Comparison of ENCODE assay signal across 9 cellular contexts in the genomic region with DNA sequence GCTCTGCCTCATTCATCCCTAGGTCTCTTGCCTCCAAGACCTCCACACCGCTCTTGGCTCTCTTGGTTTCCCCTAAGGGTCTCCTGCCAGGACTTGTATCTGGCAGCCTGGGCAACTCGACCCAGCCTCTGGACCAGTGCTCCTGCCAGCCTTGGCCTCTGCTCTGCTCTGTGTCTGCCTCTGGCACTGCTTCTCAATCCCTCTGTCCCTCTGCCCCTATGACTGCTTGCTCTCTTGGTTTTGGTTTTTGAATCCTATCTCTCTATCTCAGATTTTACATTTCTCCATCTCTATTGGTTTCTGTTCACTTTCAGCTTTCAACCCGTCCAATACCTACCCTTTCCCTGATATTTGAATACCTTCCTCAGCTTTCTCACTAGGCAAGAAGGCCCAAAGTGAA. TPM values are rescaled to one million over a fixed set of nuclear protein-coding genes. Genes with fewer than 3 reads are reported as not detected.
DNase-seq lines count a peak whose midpoint lies in the region; ATAC-seq and TF ChIP-seq lines count a peak whose summit lies in the region.
"Had no signal": no experiment of that assay in that cellular context is flagged by ENCODE, and none has a peak within 500 bp of the region (broad histone marks: within the 10 kb centered on the region; RNA-seq: fewer than 3 reads in every experiment).

No MANE protein-coding gene starts in this region.

- no peaks in the 10 kb centered on the region for H3K9me3 ChIP-seq in MM.1S (replicated peaks; ENCODE audit: insufficient read depth, low read length)
- H3K9me3 ChIP-seq in neutrophil = no peaks in the 10 kb centered on the region

- H3K4me3 ChIP-seq in MM.1S (ENCODE audit: low read length) (no peak overlapping the region), neutrophil (ENCODE audit: low read depth in 1 of 2, low read length in 1 of 2) (peak overlapping the region; percentile 69 to 94)

- no peak overlapping the region for H3K9ac ChIP-seq in MM.1S (ENCODE audit: low read length)

- H3K4me2 ChIP-seq in MM.1S (ENCODE audit: low read depth, low read length) = peak overlapping the region; percentile 52

- no peaks in the 10 kb centered on the region for H3K79me2 ChIP-seq in MM.1S (ENCODE audit: low read length)

- intact Hi-C loops in CD14-positive monocyte (cut with micrococcal nuclease) = no loop called here

- H2AFZ ChIP-seq in MM.1S (ENCODE audit: low read length) = peak overlapping the region; percentile 39; the same call in 1 of the 2 replicates

- no peak for TF ChIP-seq CTCF in CD14-positive monocyte (IDR thresholded peaks at IDR 0.05)
- no peak for TF ChIP-seq CTCF in MM.1S (IDR thresholded peaks at IDR 0.05; ENCODE audit: low read length)
- no peak for TF ChIP-seq CTCF in neutrophil (IDR thresholded peaks at IDR 0.05)

- H3K36me3 Mint-ChIP-seq in CD14-positive monocyte = peaks cover 28 to 55% of the 10 kb centered on the region in 2 donors
- H3K36me3 Mint-ChIP-seq in effector memory CD8-positive, alpha-beta T cell (ENCODE audit: insufficient read depth) = peaks cover 45% of the 10 kb centered on the region

- H3K9me3 Mint-ChIP-seq in CD14-positive monocyte = peaks cover 0 to 3% (median 0%) of the 10 kb centered on the region in 7 donors
- no peaks in the 10 kb centered on the region for H3K9me3 Mint-ChIP-seq in effector memory CD8-positive, alpha-beta T cell

- H3K9me2 ChIP-seq in MM.1S (replicated peaks; ENCODE audit: insufficient read depth, low read length) = no peaks in the 10 kb centered on the region

- H3K27me3 Mint-ChIP-seq in CD14-positive monocyte (ENCODE audit: low read depth in 3 of 3) = peaks cover 0 to 2% (median 0%) of the 10 kb centered on the region in 3 donors
- no peaks in the 10 kb centered on the region for H3K27me3 Mint-ChIP-seq in effector memory CD8-positive, alpha-beta T cell

- peak overlapping the region; percentile 95 to 99 (median 99) for H3K27ac Mint-ChIP-seq in CD14-positive monocyte
- peak overlapping the region; percentile 93 to 99 for H3K27ac Mint-ChIP-seq in effector memory CD8-positive, alpha-beta T cell

- H3K36me3 ChIP-seq in MM.1S (replicated peaks; ENCODE audit: insufficient read depth, low read length) (no peaks in the 10 kb centered on the region), neutrophil (peaks cover 38% of the 10 kb centered on the region)

- peak; percentile 12 for ATAC-seq in effector memory CD8-positive, alpha-beta T cell (replicated peaks)
- ATAC-seq in GM18907 (IDR thresholded peaks at IDR 0.05; ENCODE audit: unreplicated experiment) = no peak

- H3K4me1 ChIP-seq in MM.1S (ENCODE audit: low read length) = peaks cover 17% of the 10 kb centered on the region
- peaks cover 80 to 81% of the 10 kb centered on the region in 2 experiments for H3K4me1 ChIP-seq in neutrophil (ENCODE audit: control insufficient read depth in 1 of 2, insufficient read depth in 1 of 2, low read depth in 1 of 2, low read length in 1 of 2)

- H3K27me3 ChIP-seq in MM.1S (replicated peaks; ENCODE audit: insufficient read depth, low read length) = peaks cover 3% of the 10 kb centered on the region
- H3K27me3 ChIP-seq in neutrophil = no peaks in the 10 kb centered on the region

- H3F3A ChIP-seq in MM.1S (ENCODE audit: insufficient read depth, low read length) = no peaks in the 10 kb centered on the region

- peak overlapping the region; percentile 77 to 90 for H3K4me3 Mint-ChIP-seq in CD14-positive monocyte
- H3K4me3 Mint-ChIP-seq in effector memory CD8-positive, alpha-beta T cell = peak overlapping the region; percentile 74 to 78

- H4K20me1 ChIP-seq in MM.1S (ENCODE audit: insufficient read depth, low read length) = no peaks in the 10 kb centered on the region

- peaks cover 89% of the 10 kb centered on the region for H3K4me1 Mint-ChIP-seq in CD14-positive monocyte
- peaks cover 64 to 69% of the 10 kb centered on the region in 2 donors for H3K4me1 Mint-ChIP-seq in effector memory CD8-positive, alpha-beta T cell (ENCODE audit: low read depth in 2 of 2)

- DNase-seq in CD14-positive monocyte (ENCODE audit: low spot score) (no peak), MM.1S (no peak), A172 (ENCODE audit: low spot score) (no peak), NCI-H345 (lab: John Stamatoyannopoulos, UW) (no peak), NCI-H1417 (lab: John Stamatoyannopoulos, UW) (no peak)
- no peak for DNase-seq in effector memory CD8-positive, alpha-beta T cell
- DNase-seq: NCI-H1694 treated with DMSO at 0.1 percent for 48 hours had no signal

- H3K27ac ChIP-seq in MM.1S (ENCODE audit: low read length) (no peak overlapping the region), neutrophil (peak overlapping the region; percentile 100)

RNA-seq across cellular contexts. Expression of a gene that starts 6.3 kb away (rescaled TPM):
- 10 to 100 TPM; 85.5 to 99.4 TPM for polyA plus RNA-seq in CD14-positive monocyte
- total RNA-seq in A172 (2014; rRNA removed; shearing (Covaris generic)) = 215 and 219 TPM in 2 replicates

RNA-seq across cellular contexts. Expression of a gene that starts 28.3 kb away (rescaled TPM):
- 10 to 100 TPM; 53.9 to 78.3 TPM for polyA plus RNA-seq in CD14-positive monocyte
- 1.3 and 5.3 TPM in 2 replicates for total RNA-seq in A172 (2014; rRNA removed; shearing (Covaris generic))

RNA-seq across cellular contexts. Expression of a gene that starts 48.5 kb away (rescaled TPM):
- 1 to 10 TPM; 2.4 to 5.6 TPM for polyA plus RNA-seq in CD14-positive monocyte
- not detected in 2 replicates for total RNA-seq in A172 (2014; rRNA removed; shearing (Covaris generic))
